10 cellular contexts compared by ENCODE assay signal in the genomic region with DNA sequence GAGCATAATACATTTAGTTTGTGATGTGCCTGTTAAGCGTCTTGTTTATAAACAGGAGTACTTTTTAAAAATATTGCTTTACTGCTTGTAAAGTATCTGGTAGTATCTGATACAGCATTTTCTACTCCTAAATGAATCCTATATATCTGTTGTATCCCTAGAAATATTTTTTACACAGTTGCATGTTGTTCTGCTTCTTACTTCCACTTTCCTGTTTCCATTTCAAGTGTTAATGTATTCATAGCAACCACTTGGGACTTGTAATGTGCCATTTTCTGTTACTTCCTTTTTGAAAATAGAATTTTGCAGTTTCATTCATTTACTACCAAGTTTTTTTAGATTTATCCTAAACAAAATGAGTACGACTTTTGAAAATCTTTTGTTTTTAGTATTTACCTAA. TPM values are rescaled to one million over a fixed set of nuclear protein-coding genes. Genes with fewer than 3 reads are reported as not detected.
DNase-seq lines count a peak whose midpoint lies in the region; ATAC-seq and TF ChIP-seq lines count a peak whose summit lies in the region.
"Had no signal": no experiment of that assay in that cellular context is flagged by ENCODE, and none has a peak within 500 bp of the region (broad histone marks: within the 10 kb centered on the region; RNA-seq: fewer than 3 reads in every experiment).

No MANE protein-coding gene starts in this region.

- H3K9ac ChIP-seq in SK-N-MC (ENCODE audit: insufficient read length) = peak overlapping the region; percentile 11

- no peaks in the 10 kb centered on the region for H3K27me3 ChIP-seq in left lung

- peaks cover 0 to 14% of the 10 kb centered on the region in 2 donors for H3K4me1 ChIP-seq in left lung

- H3K9me3 ChIP-seq in SK-N-MC (ENCODE audit: low read depth, low read length) (no peaks in the 10 kb centered on the region), left lung (no peaks in the 10 kb centered on the region)

- CTCF ChIA-PET in GM10248 (lab: Yijun Ruan, JAX) = interaction anchor here (1.7 to 1.8 kb wide), 2 partner anchors 16 to 26 kb away, joined by 3 to 5 read pairs; no protein-coding TSS in a partner anchor

- H3K4me3 ChIP-seq in SK-N-MC (no peak overlapping the region), left lung (no peak overlapping the region)

- POLR2A ChIA-PET in GM10248 (lab: Yijun Ruan, JAX) = no interaction called here

- TF ChIP-seq CTCF in GM10248 (IDR thresholded peaks at IDR 0.05; ENCODE audit: control extremely low read depth, extremely low read depth, low read depth, missing control alignments) (no peak), left lung (IDR thresholded peaks at IDR 0.05) (no peak)

- intact Hi-C loops in left lung (cut with DNase I) = no loop called here

- H3K27ac ChIP-seq in SK-N-MC (peak overlapping the region; percentile 64), left lung (peak overlapping the region in 1 of 2 donors; percentile 31)

- H3K36me3 ChIP-seq in SK-N-MC (ENCODE audit: insufficient read depth, low read length) (peaks cover 87% of the 10 kb centered on the region), left lung (peaks cover 0 to 69% of the 10 kb centered on the region in 2 donors)

- DNase-seq in GM10248 (ENCODE audit: extremely low spot score) = peak; percentile 38
- no peak for DNase-seq in SK-N-MC (ENCODE audit: low read depth, low spot score)
- DNase-seq in OCI-M2 (lab: John Stamatoyannopoulos, UW; ENCODE audit: unreplicated experiment) = no peak
- DNase-seq in NCI-H2196 treated with DMSO at 0.1 percent for 48 hours (lab: John Stamatoyannopoulos, UW; ENCODE audit: unreplicated experiment) = no peak
- DNase-seq in NCI-H2029 treated with DMSO at 0.1 percent for 48 hours (lab: John Stamatoyannopoulos, UW) = no peak
- no peak for DNase-seq in left lung
- DNase-seq: CD4-positive, CD25-positive, alpha-beta regulatory T cell; glutamatergic neuron had no signal

- peak; percentile 66 for ATAC-seq in GM19467 (IDR thresholded peaks at IDR 0.05; ENCODE audit: unreplicated experiment)
- peak; percentile 87 for ATAC-seq in HG03139 (IDR thresholded peaks at IDR 0.05; ENCODE audit: unreplicated experiment)
- ATAC-seq in left lung = no peak

RNA-seq across cellular contexts. Expression of a gene that starts 24.9 kb away (rescaled TPM):
- 10 to 100 TPM; 29.3 to 40.6 TPM for total RNA-seq in left lung
